Comparison of ENCODE assay signal across 1 cellular context in the genomic region with DNA sequence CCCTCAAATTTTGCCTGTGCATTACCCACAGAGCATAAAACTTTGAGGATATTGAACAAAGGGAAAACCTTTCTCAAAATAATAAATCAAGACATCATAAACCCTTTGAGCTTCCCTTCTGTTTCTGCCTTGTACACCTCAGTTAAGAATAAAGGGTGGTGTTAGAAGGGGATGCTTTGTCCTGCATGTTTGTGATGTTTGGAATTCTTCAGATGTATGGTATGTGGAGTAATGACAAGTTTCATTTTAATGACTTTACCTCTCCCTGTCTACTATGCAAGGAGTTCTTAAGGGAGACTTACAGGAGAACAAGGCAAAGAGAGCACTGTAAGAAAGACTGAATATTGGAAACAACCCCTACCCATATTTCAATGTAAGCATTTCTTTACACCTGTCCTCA.
TF ChIP-seq lines count a peak whose summit lies in the region.

No MANE protein-coding gene starts in this region.

TF ChIP-seq in H1, 55 proteins besides CTCF, POLR2A, EP300 and RAD21:
- TF ChIP-seq TEAD4 (IDR thresholded peaks at IDR 0.05; ENCODE audit: low read depth, low read length), result peak; percentile 70
- TF ChIP-seq RNF2 (IDR thresholded peaks at IDR 0.05; ENCODE audit: borderline replicate concordance, low read depth, low read length, missing control alignments, poor library complexity, severe bottlenecking), result no peak
- no peak for TF ChIP-seq MAX (IDR thresholded peaks at IDR 0.05)
- no peak for TF ChIP-seq CHD1 (IDR thresholded peaks at IDR 0.05; ENCODE audit: low read depth, low read length)
- TF ChIP-seq BACH1 (IDR thresholded peaks at IDR 0.05; ENCODE audit: low read length), result no peak
- no peak for TF ChIP-seq NANOG (IDR thresholded peaks at IDR 0.05; ENCODE audit: insufficient read depth, low read depth, low read length, poor library complexity, severe bottlenecking)
- TF ChIP-seq SIN3A (conservative IDR thresholded peaks at IDR 0.05 in 1 of 2, IDR thresholded peaks at IDR 0.05 in 1 of 2; ENCODE audit: low read depth in 1 of 2, low read length in 2 of 2), result no peak
